ENCODE assay signal across 32 cellular contexts in the genomic region with DNA sequence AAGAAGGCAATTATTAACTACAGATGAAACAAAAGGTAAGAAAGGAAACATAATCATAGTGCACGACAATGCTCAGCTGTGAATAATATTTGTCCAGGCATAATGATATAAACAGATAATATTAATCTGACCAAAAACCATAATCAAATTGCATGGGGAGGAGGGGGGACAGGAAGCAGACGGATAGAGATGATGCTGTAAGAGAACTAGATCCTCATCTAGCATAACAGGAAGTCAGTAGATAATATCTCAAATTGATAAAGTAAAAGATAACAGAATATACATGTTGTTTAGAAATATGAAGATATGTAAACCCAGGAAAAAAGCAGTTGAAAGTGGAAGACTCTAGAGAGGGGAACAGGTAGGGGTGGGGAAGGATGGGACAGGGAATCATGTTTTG.
"Had no signal": no experiment of that assay in that cellular context is flagged by ENCODE, and none has a peak within 500 bp of the region (broad histone marks: within the 10 kb centered on the region; RNA-seq: fewer than 3 reads in every experiment).

No MANE protein-coding gene starts in this region.

- H3K9me3 Mint-ChIP-seq: activated CD4-positive, alpha-beta memory T cell treated with anti-CD3 and anti-CD28 coated beads, Interleukin-2, amount 10 ng/mL, durations not matched to agents 7 days and 5 days had no signal

- DNase-seq: activated CD4-positive, alpha-beta memory T cell treated with anti-CD3 and anti-CD28 coated beads, Interleukin-2, amount 10 ng/mL, durations not matched to agents 7 days and 5 days; activated CD4-positive, alpha-beta T cell treated with anti-CD3 and anti-CD28 coated beads for 1 hour; activated CD4-positive, alpha-beta T cell treated with anti-CD3 and anti-CD28 coated beads for 48 hours; activated CD4-positive, CD25-positive, alpha-beta regulatory T cell; activated CD8-positive, alpha-beta memory T cell treated with anti-CD3 and anti-CD28 coated beads for 24 hours; activated CD8-positive, alpha-beta memory T cell treated with anti-CD3 and anti-CD28 coated beads, Interleukin-2, amount 10 ng/mL, durations not matched to agents 7 days and 5 days; activated CD8-positive, alpha-beta memory T cell treated with anti-CD3 and anti-CD28 coated beads, Interleukin-2, amount 50 U/mL, for 48 hours; activated gamma-delta T cell treated with Interleukin-2 at 50 U/mL for 16 hours; activated naive CD4-positive, alpha-beta T cell treated with anti-CD3 and anti-CD28 coated beads, Interleukin-2, amount 50 U/mL, for 16 hours; adrenal gland; body of pancreas; cerebellar nuclear complex; MM.1S; MV-4-11; NCI-H1092; NCI-H1436 treated with DMSO at 0.1 percent for 48 hours; NCI-H1694 treated with DMSO at 0.1 percent for 48 hours; NCI-H2029; NCI-H345; NCI-H526; NCI-H748 treated with DMSO at 0.1 percent for 48 hours; NK-92 treated with Interleukin-12 subunit alpha and Interleukin-12 subunit beta, amount 100 ng/mL, for 24 hours; PC-3; Peyer's patch; RPMI8226; SHP77 treated with DMSO at 0.1 percent for 48 hours; SK-N-SH; T1000; WERI-Rb-1 had no signal

- H3K27ac ChIP-seq: adrenal gland, body of pancreas, breast epithelium, KMS-11, Peyer's patch, SJSA1, WERI-Rb-1 had no signal

- H3K36me3 Mint-ChIP-seq: activated CD8-positive, alpha-beta memory T cell treated with anti-CD3 and anti-CD28 coated beads, Interleukin-2, amount 10 ng/mL, durations not matched to agents 7 days and 5 days had no signal

- H3K4me1 ChIP-seq: adrenal gland, body of pancreas, breast epithelium, Peyer's patch had no signal

- ATAC-seq: activated CD8-positive, alpha-beta memory T cell treated with anti-CD3 and anti-CD28 coated beads, Interleukin-2, amount 10 ng/mL, durations not matched to agents 7 days and 5 days; body of pancreas; PC-3 had no signal

- H3K27ac Mint-ChIP-seq: activated CD4-positive, alpha-beta memory T cell treated with anti-CD3 and anti-CD28 coated beads, Interleukin-2, amount 10 ng/mL, durations not matched to agents 7 days and 5 days; activated CD8-positive, alpha-beta memory T cell treated with anti-CD3 and anti-CD28 coated beads, Interleukin-2, amount 10 ng/mL, durations not matched to agents 7 days and 5 days had no signal

- H3K4me3 Mint-ChIP-seq: activated CD4-positive, alpha-beta memory T cell treated with anti-CD3 and anti-CD28 coated beads, Interleukin-2, amount 10 ng/mL, durations not matched to agents 7 days and 5 days; activated CD8-positive, alpha-beta memory T cell treated with anti-CD3 and anti-CD28 coated beads, Interleukin-2, amount 10 ng/mL, durations not matched to agents 7 days and 5 days had no signal

- H3K36me3 ChIP-seq: adrenal gland, breast epithelium, Peyer's patch, SJSA1, WERI-Rb-1 had no signal

- H3K27me3 ChIP-seq: adrenal gland, body of pancreas, breast epithelium, Peyer's patch had no signal

- H3K9me3 ChIP-seq: adrenal gland, body of pancreas, Peyer's patch, SJSA1, SK-N-SH had no signal

- H3K4me3 ChIP-seq: adrenal gland, body of pancreas, breast epithelium, Peyer's patch, SJSA1 had no signal
